ENCODE assay signal across 20 cellular contexts in the genomic region with DNA sequence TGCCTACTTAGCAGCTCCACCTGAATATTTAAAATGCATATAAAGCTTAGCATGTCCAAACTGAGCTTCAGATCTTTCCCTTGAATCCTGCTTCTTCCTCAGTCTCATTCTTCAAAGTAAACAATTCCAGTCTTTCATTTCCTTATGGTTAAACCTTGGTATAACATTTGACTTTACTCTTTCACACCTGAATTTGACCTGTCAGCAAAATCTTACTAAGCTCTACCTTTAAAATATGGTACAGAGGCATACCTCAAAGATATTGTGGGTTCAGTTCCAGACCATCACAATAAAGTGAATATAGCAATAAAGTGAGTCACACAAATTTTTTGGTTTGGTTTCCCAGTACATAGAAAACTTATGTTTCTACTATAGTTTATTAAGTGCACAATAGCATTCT. TPM values are rescaled to one million over a fixed set of nuclear protein-coding genes. Genes with fewer than 3 reads are reported as not detected.
DNase-seq lines count a peak whose midpoint lies in the region; ATAC-seq, FAIRE-seq and TF ChIP-seq lines count a peak whose summit lies in the region.
"Had no signal": no experiment of that assay in that cellular context is flagged by ENCODE, and none has a peak within 500 bp of the region (broad histone marks: within the 10 kb centered on the region; RNA-seq: fewer than 3 reads in every experiment).

No MANE protein-coding gene starts in this region.

- no peaks in the 10 kb centered on the region for H3K4me1 Mint-ChIP-seq in chondrocyte (ENCODE audit: low read depth)
- H3K4me1 Mint-ChIP-seq in neural progenitor cell = no peaks in the 10 kb centered on the region
- H3K4me1 Mint-ChIP-seq: CD4-positive, alpha-beta memory T cell had no signal

- POLR2A ChIA-PET in A549 (lab: Yijun Ruan, JAX) (no interaction called here), IMR-90 (lab: Charles Lee; ENCODE audit: unreplicated experiment) (no interaction called here)

- H3K9ac ChIP-seq in IMR-90 (ENCODE audit: low read depth, low read length) (no peak overlapping the region), neural progenitor cell (no peak overlapping the region)
- H3K9ac ChIP-seq: GM23248 had no signal

- H3K18ac ChIP-seq in IMR-90 (ENCODE audit: low read depth, low read length) = no peak overlapping the region

- H3K9me3 ChIP-seq in A549 = no peaks in the 10 kb centered on the region
- no peaks in the 10 kb centered on the region for H3K9me3 ChIP-seq in IMR-90 (ENCODE audit: control insufficient read depth, insufficient read depth, low read length)
- no peaks in the 10 kb centered on the region for H3K9me3 ChIP-seq in neural progenitor cell (ENCODE audit: low read depth)

- H2AFZ ChIP-seq in IMR-90 (replicated peaks; ENCODE audit: low read length, poor library complexity) = no peak overlapping the region
- peak overlapping the region; percentile 46 for H2AFZ ChIP-seq in neural progenitor cell (replicated peaks)
- H2AFZ ChIP-seq: GM23248 had no signal

- H3K23ac ChIP-seq in IMR-90 (ENCODE audit: low read depth, low read length) = no peak overlapping the region

- DNase-seq in A549 (ENCODE audit: low read depth in 1 of 2, low spot score in 1 of 2) = no peak
- DNase-seq in IMR-90 = no peak
- no peak for DNase-seq in chondrocyte (ENCODE audit: low spot score)
- no peak for DNase-seq in neural progenitor cell (ENCODE audit: low spot score)
- DNase-seq in H7 = no peak
- no peak for DNase-seq in activated naive CD4-positive, alpha-beta T cell treated with anti-CD3 and anti-CD28 coated beads, Interleukin-2, amount 50 U/mL, for 16 hours
- DNase-seq: 8988T; C1 segment of cervical spinal cord; Calu3; CD4-positive, alpha-beta memory T cell; COR-L47; DMS53; DMS79 treated with DMSO at 0.1 percent for 48 hours; GF-D8; GM23248; HCEC 1CT had no signal

- H3K36me3 Mint-ChIP-seq in chondrocyte (ENCODE audit: low read depth) (no peaks in the 10 kb centered on the region), neural progenitor cell (no peaks in the 10 kb centered on the region)
- H3K36me3 Mint-ChIP-seq: CD4-positive, alpha-beta memory T cell had no signal

- in situ Hi-C loops in IMR-90 (cut with MboI; ENCODE audit: low sequenced_read_pairs) = loop anchor here (5.0 to 25.0 kb wide), 4 partner anchors 49 to 831 kb away; no protein-coding TSS in a partner anchor

- no peak overlapping the region for H3K27ac Mint-ChIP-seq in chondrocyte (ENCODE audit: unreplicated experiment)
- H3K27ac Mint-ChIP-seq in neural progenitor cell = no peak overlapping the region
- H3K27ac Mint-ChIP-seq: CD4-positive, alpha-beta memory T cell had no signal

- CTCF ChIA-PET in A549 (lab: Yijun Ruan, JAX) = interaction anchor here (1.2 to 2.6 kb wide), 3 partner anchors 9 to 419 kb away, joined by 3 to 11 read pairs (median 3); no protein-coding TSS in a partner anchor
- CTCF ChIA-PET in IMR-90 (lab: Yijun Ruan, JAX) = interaction anchor here (1.2 to 1.3 kb wide), 2 partner anchors 14 to 38 kb away, joined by 3 to 4 read pairs; no protein-coding TSS in a partner anchor

- H3K4ac ChIP-seq in IMR-90 (ENCODE audit: low read depth, low read length) = no peak overlapping the region

- H3K4me1 ChIP-seq in A549 (no peaks in the 10 kb centered on the region), IMR-90 (ENCODE audit: control insufficient read depth, insufficient read depth, low read length) (no peaks in the 10 kb centered on the region), neural progenitor cell (no peaks in the 10 kb centered on the region)

- no peak overlapping the region for H2AK9ac ChIP-seq in IMR-90 (replicated peaks; ENCODE audit: low read depth, low read length, poor library complexity)

- no peak overlapping the region for H4K8ac ChIP-seq in IMR-90 (ENCODE audit: low read depth in 2 of 2, low read length in 2 of 2)

- H3K4me2 ChIP-seq in A549 (no peak overlapping the region), IMR-90 (ENCODE audit: low read depth, low read length) (no peak overlapping the region), neural progenitor cell (no peak overlapping the region)

- TF ChIP-seq POLR2A in A549 (IDR thresholded peaks at IDR 0.05; ENCODE audit: low read length) (no peak), IMR-90 (IDR thresholded peaks at IDR 0.05; ENCODE audit: low read depth, low read length) (no peak)

- intact Hi-C loops in IMR-90 (cut with micrococcal nuclease) = loop anchor here (2.0 kb wide), 1 partner anchor 43 kb away; the partner anchor contains the start of gene RNF11

- H3K14ac ChIP-seq in IMR-90 (replicated peaks; ENCODE audit: low read depth, low read length) = no peak overlapping the region

- H2BK15ac ChIP-seq in IMR-90 (ENCODE audit: low read depth, low read length) = no peak overlapping the region

- no peak for TF ChIP-seq EP300 in A549 (IDR thresholded peaks at IDR 0.05)

- H2BK120ac ChIP-seq in IMR-90 (ENCODE audit: low read depth, low read length) = no peak overlapping the region

- BruUV-seq in IMR-90 (replicated peaks; lab: Mats Ljungman, UMichigan) = no TSS peak

- H3F3A ChIP-seq in neural progenitor cell (ENCODE audit: low read depth) = no peaks in the 10 kb centered on the region

- no peak overlapping the region for H3K56ac ChIP-seq in IMR-90 (ENCODE audit: extremely low read depth, insufficient read depth, low read length)

- no peaks in the 10 kb centered on the region for H3K27me3 Mint-ChIP-seq in chondrocyte (ENCODE audit: low read depth)
- peaks cover 2% of the 10 kb centered on the region for H3K27me3 Mint-ChIP-seq in neural progenitor cell (ENCODE audit: insufficient read depth, low read depth)

- no peak overlapping the region for H4K5ac ChIP-seq in IMR-90 (ENCODE audit: low read depth, low read length)

- FAIRE-seq in A549 (lab: Jason Lieb, UNC) = no peak
- FAIRE-seq: GM12891, GM18507, H54 had no signal

- H3K36me3 ChIP-seq in IMR-90 (ENCODE audit: control insufficient read depth, insufficient read depth, low read length) = no peaks in the 10 kb centered on the region
- H3K36me3 ChIP-seq in neural progenitor cell = no peaks in the 10 kb centered on the region
- no peaks in the 10 kb centered on the region for H3K36me3 ChIP-seq in H7 (replicated peaks; ENCODE audit: control insufficient read depth, insufficient read depth, low read length)

- no peaks in the 10 kb centered on the region for H4K20me1 ChIP-seq in IMR-90 (ENCODE audit: insufficient read depth, low read length)
- no peaks in the 10 kb centered on the region for H4K20me1 ChIP-seq in neural progenitor cell (ENCODE audit: low read depth)

- no peak overlapping the region for H2AK5ac ChIP-seq in IMR-90 (ENCODE audit: low read depth, low read length)

- ATAC-seq in A549 (no peak), IMR-90 (ENCODE audit: low read depth) (no peak), HG03442 (IDR thresholded peaks at IDR 0.05; ENCODE audit: unreplicated experiment) (no peak)

- H3K9me3 Mint-ChIP-seq in chondrocyte (ENCODE audit: low read depth) (no peaks in the 10 kb centered on the region), neural progenitor cell (no peaks in the 10 kb centered on the region)

- H3K9me1 ChIP-seq in IMR-90 (ENCODE audit: insufficient read depth, low read length) = no peaks in the 10 kb centered on the region

- no peak overlapping the region for H4K91ac ChIP-seq in IMR-90 (ENCODE audit: insufficient read depth, low read depth, low read length)

- TF ChIP-seq CTCF in A549 (IDR thresholded peaks at IDR 0.05) (no peak), IMR-90 (conservative IDR thresholded peaks at IDR 0.05; ENCODE audit: low read depth, low read length) (no peak), chondrocyte (IDR thresholded peaks at IDR 0.05) (peak; percentile 1), neural progenitor cell (IDR thresholded peaks at IDR 0.05) (no peak)

- TF ChIP-seq RAD21 in A549 (conservative IDR thresholded peaks at IDR 0.05 in 1 of 2, IDR thresholded peaks at IDR 0.05 in 1 of 2) (no peak), IMR-90 (IDR thresholded peaks at IDR 0.05; ENCODE audit: low read length) (no peak)

- dilution Hi-C loops in IMR-90 (cut with HindIII; ENCODE audit: low sequenced_read_pairs, unreplicated experiment) = no loop called here

- no peak overlapping the region for H3K4me3 Mint-ChIP-seq in chondrocyte (ENCODE audit: unreplicated experiment)
- no peak overlapping the region for H3K4me3 Mint-ChIP-seq in neural progenitor cell
- H3K4me3 Mint-ChIP-seq: CD4-positive, alpha-beta memory T cell had no signal

- H2BK20ac ChIP-seq in IMR-90 (ENCODE audit: low read depth, low read length) = no peak overlapping the region

- no peak overlapping the region for H2BK5ac ChIP-seq in IMR-90 (ENCODE audit: low read depth, low read length, poor library complexity, severe bottlenecking)

- no peaks in the 10 kb centered on the region for H3K79me2 ChIP-seq in neural progenitor cell (ENCODE audit: low read depth)

- H3K79me1 ChIP-seq in IMR-90 (ENCODE audit: low read depth in 1 of 2, low read length in 2 of 2) = no peaks in the 10 kb centered on the region

- no peak overlapping the region for H3K27ac ChIP-seq in A549
- no peak overlapping the region for H3K27ac ChIP-seq in IMR-90 (ENCODE audit: insufficient read depth, low read length)
- H3K27ac ChIP-seq in neural progenitor cell = no peak overlapping the region
- H3K27ac ChIP-seq: GM23248 had no signal

- H3K27me3 ChIP-seq in IMR-90 (ENCODE audit: control insufficient read depth, insufficient read depth, low read length) (no peaks in the 10 kb centered on the region; the same call in 1 of the 2 replicates), neural progenitor cell (no peaks in the 10 kb centered on the region), H7 (ENCODE audit: control insufficient read depth, insufficient read depth, low read length) (no peaks in the 10 kb centered on the region)

- H3K4me3 ChIP-seq in A549 (no peak overlapping the region), IMR-90 (ENCODE audit: insufficient read depth, low read depth, low read length) (no peak overlapping the region), neural progenitor cell (no peak overlapping the region), H7 (ENCODE audit: insufficient read depth, low read depth, low read length) (no peak overlapping the region)
- H3K4me3 ChIP-seq: GM23248 had no signal

TF ChIP-seq in IMR-90, 13 proteins besides CTCF, POLR2A, EP300 and RAD21 (continues in another document):
- no peak for TF ChIP-seq CHD1 (IDR thresholded peaks at IDR 0.05; ENCODE audit: low read depth, low read length)
- no peak for TF ChIP-seq RCOR1 (IDR thresholded peaks at IDR 0.05; ENCODE audit: insufficient replicate concordance, low read length)

RNA-seq across cellular contexts. Expression of gene RNF11, which starts 42.5 kb away (rescaled TPM):
- polyA plus RNA-seq in A549 (2011; rRNA removed) (56.8 and 66.8 TPM in 2 replicates), A549 (2017; fragmentation: RNase III; extraction: RNeasy Plus Mini Kit Qiagen cat#74134 plus additional on column Dnase treatment) (25.8 to 30.3 TPM (median 28.5 TPM) in 3 replicates), IMR-90 (2012; rRNA removed) (46.0 and 64.1 TPM in 2 replicates)
- polyA plus RNA-seq in A549 (2012; cell fraction: cytosol; rRNA removed) = 15.3 and 16.0 TPM in 2 replicates
- polyA plus RNA-seq in A549 (2012; cell fraction: nucleus; rRNA removed) = 3.2 and 6.6 TPM in 2 replicates
- polyA minus RNA-seq in A549 (2011; rRNA and poly(A)+ RNA removed) = 33.2 and 34.1 TPM in 2 replicates
- total RNA-seq in IMR-90 (2012; rRNA removed) (63.3 and 119 TPM in 2 replicates), chondrocyte (131 to 142 TPM (median 132 TPM) in 3 replicates), neural progenitor cell (ENCODE audit: low replicate concordance) (63.8 and 108 TPM in 2 replicates)
- polyA plus RNA-seq in IMR-90 (2012; cell fraction: cytosol; rRNA removed) = 15.5 and 22.8 TPM in 2 replicates
- polyA plus RNA-seq in IMR-90 (2012; cell fraction: nucleus; rRNA removed; ENCODE audit: low replicate concordance) = 6.3 and 29.0 TPM in 2 replicates
- total RNA-seq in H7 (2014; rRNA removed; shearing (Covaris generic)) = 94.8 and 99.3 TPM in 2 replicates
